ENCODE assay signal across 17 cellular contexts in the genomic region with DNA sequence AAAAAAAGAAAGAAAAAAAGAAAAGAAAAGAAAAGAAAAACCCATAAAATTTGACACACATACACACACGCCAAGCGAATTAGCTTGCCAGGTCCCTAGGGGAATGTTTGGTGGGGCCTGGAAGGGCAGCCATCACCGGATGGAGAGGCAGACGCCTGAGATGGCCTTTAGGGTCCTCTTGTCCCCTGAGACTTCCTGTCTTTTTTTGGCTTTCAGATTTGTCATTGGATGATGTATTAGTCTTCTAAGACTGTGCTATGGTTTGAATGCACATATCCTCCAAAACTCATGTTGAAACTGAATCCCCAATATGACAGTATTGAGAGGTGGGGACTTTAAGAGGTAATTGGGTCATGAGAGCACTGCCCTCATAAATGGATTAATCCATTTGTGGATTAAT.
DNase-seq lines count a peak whose midpoint lies in the region; ATAC-seq and TF ChIP-seq lines count a peak whose summit lies in the region.
"Had no signal": no experiment of that assay in that cellular context is flagged by ENCODE, and none has a peak within 500 bp of the region (broad histone marks: within the 10 kb centered on the region; RNA-seq: fewer than 3 reads in every experiment).

No MANE protein-coding gene starts in this region.

- H3K4me2 ChIP-seq in neural progenitor cell = no peak overlapping the region

- H3K4me1 ChIP-seq in body of pancreas (peaks cover 78% of the 10 kb centered on the region), neural progenitor cell (peaks cover 27% of the 10 kb centered on the region), vagina (peaks cover 75% of the 10 kb centered on the region), A673 (ENCODE audit: insufficient read depth, low read length, poor library complexity, severe bottlenecking) (peaks cover 10% of the 10 kb centered on the region)

- H3K9ac ChIP-seq in neural progenitor cell = no peak overlapping the region

- POLR2A ChIA-PET in A673 (lab: Charles Lee; ENCODE audit: low non-redundant PET) = no interaction called here

- 81 to 86% methylated on average over 4 of the region's 4 CpGs for WGBS in body of pancreas, 2 donors

- H3K36me3 ChIP-seq in body of pancreas (replicated peaks in 1 of 2; ENCODE audit: insufficient read depth in 1 of 2, low read depth in 2 of 2) (no peaks in the 10 kb centered on the region), neural progenitor cell (no peaks in the 10 kb centered on the region), vagina (no peaks in the 10 kb centered on the region), A673 (ENCODE audit: insufficient read depth, low read length, poor library complexity, severe bottlenecking) (no peaks in the 10 kb centered on the region)

- intact Hi-C loops in body of pancreas (cut with DNase I) (no loop called here), vagina (cut with DNase I) (no loop called here), A673 (cut with micrococcal nuclease; ENCODE audit: unreplicated experiment) (no loop called here)

- no peaks in the 10 kb centered on the region for H4K20me1 ChIP-seq in neural progenitor cell (ENCODE audit: low read depth)

- H3K4me1 Mint-ChIP-seq in stimulated activated naive CD8-positive, alpha-beta T cell treated with anti-CD3 and anti-CD28 coated beads, Interleukin-15, amount 100 ng/mL, for 72 hours = peaks cover 42% of the 10 kb centered on the region
- H3K4me1 Mint-ChIP-seq in neural progenitor cell (peaks cover 77% of the 10 kb centered on the region), type B pancreatic cell (ENCODE audit: unreplicated experiment) (peaks cover 27% of the 10 kb centered on the region)

- H3F3A ChIP-seq in neural progenitor cell (ENCODE audit: low read depth) = peaks cover 11% of the 10 kb centered on the region

- no peak for TF ChIP-seq CTCF in body of pancreas (IDR thresholded peaks at IDR 0.05)
- no peak for TF ChIP-seq CTCF in neural progenitor cell (IDR thresholded peaks at IDR 0.05)
- TF ChIP-seq CTCF in vagina (IDR thresholded peaks at IDR 0.05) = no peak
- TF ChIP-seq CTCF in type B pancreatic cell (conservative IDR thresholded peaks at IDR 0.05) = no peak
- TF ChIP-seq CTCF in A673 (conservative IDR thresholded peaks at IDR 0.05; ENCODE audit: low read depth, low read length) = no peak

- H3K27ac ChIP-seq in body of pancreas (peak overlapping the region; percentile 54 to 81 (median 78)), neural progenitor cell (no peak overlapping the region), vagina (peak overlapping the region; percentile 75), A673 (ENCODE audit: low read depth, low read length, poor library complexity, severe bottlenecking) (no peak overlapping the region)

- no peak overlapping the region for H3K4me3 ChIP-seq in body of pancreas
- no peak overlapping the region for H3K4me3 ChIP-seq in neural progenitor cell
- no peak overlapping the region for H3K4me3 ChIP-seq in vagina
- H3K4me3 ChIP-seq in A673 (ENCODE audit: low read depth, low read length, poor library complexity, severe bottlenecking) = no peak overlapping the region
- H3K4me3 ChIP-seq: skin epidermis had no signal

- H3K9me3 ChIP-seq in body of pancreas (no peaks in the 10 kb centered on the region), neural progenitor cell (ENCODE audit: low read depth) (no peaks in the 10 kb centered on the region), vagina (no peaks in the 10 kb centered on the region), A673 (ENCODE audit: low read depth, low read length, poor library complexity, severe bottlenecking) (no peaks in the 10 kb centered on the region)

- ATAC-seq in stimulated activated naive CD8-positive, alpha-beta T cell treated with anti-CD3 and anti-CD28 coated beads, Interleukin-15, amount 100 ng/mL, for 72 hours = peak; percentile 37
- ATAC-seq in stimulated activated naive CD8-positive, alpha-beta T cell treated with anti-CD3 and anti-CD28 coated beads, Interleukin-15, Interleukin-2, amounts not matched to agents 100 U/mL and 50 U/mL, for 24 hours = no peak
- no peak for ATAC-seq in body of pancreas

- no peaks in the 10 kb centered on the region for H3K79me2 ChIP-seq in neural progenitor cell (ENCODE audit: low read depth)

- no peaks in the 10 kb centered on the region for H3K27me3 ChIP-seq in body of pancreas
- H3K27me3 ChIP-seq in neural progenitor cell = no peaks in the 10 kb centered on the region
- H3K27me3 ChIP-seq in vagina = no peaks in the 10 kb centered on the region
- no peaks in the 10 kb centered on the region for H3K27me3 ChIP-seq in A673 (replicated peaks; ENCODE audit: insufficient read depth, low read depth, low read length, poor library complexity)

- H3K36me3 Mint-ChIP-seq in neural progenitor cell (peaks cover 2% of the 10 kb centered on the region), type B pancreatic cell (no peaks in the 10 kb centered on the region)

- peak overlapping the region in 1 of 2 donors; percentile 71 for H3K27ac Mint-ChIP-seq in stimulated activated naive CD8-positive, alpha-beta T cell treated with anti-CD3 and anti-CD28 coated beads, Interleukin-15, amount 100 ng/mL, for 72 hours
- peak overlapping the region; percentile 59 for H3K27ac Mint-ChIP-seq in neural progenitor cell
- H3K27ac Mint-ChIP-seq in type B pancreatic cell = no peak overlapping the region
- H3K27ac Mint-ChIP-seq: stimulated activated naive CD8-positive, alpha-beta T cell treated with anti-CD3 and anti-CD28 coated beads, Interleukin-15, Interleukin-2, amounts not matched to agents 100 ng/mL and 50 ng/mL, for 24 hours had no signal

- CTCF ChIA-PET in A673 (lab: Charles Lee) = no interaction called here

- no peaks in the 10 kb centered on the region for H3K9me3 Mint-ChIP-seq in stimulated activated naive CD8-positive, alpha-beta T cell treated with anti-CD3 and anti-CD28 coated beads, Interleukin-15, amount 100 ng/mL, for 72 hours
- H3K9me3 Mint-ChIP-seq in neural progenitor cell = peaks cover 2% of the 10 kb centered on the region
- no peaks in the 10 kb centered on the region for H3K9me3 Mint-ChIP-seq in type B pancreatic cell
- H3K9me3 Mint-ChIP-seq: stimulated activated naive CD8-positive, alpha-beta T cell treated with anti-CD3 and anti-CD28 coated beads, Interleukin-15, Interleukin-2, amounts not matched to agents 100 ng/mL and 50 ng/mL, for 24 hours had no signal

- BruUV-seq in A673 (replicated peaks; lab: Mats Ljungman, UMichigan) = no TSS peak

- no peak for DNase-seq in stimulated activated naive CD8-positive, alpha-beta T cell treated with anti-CD3 and anti-CD28 coated beads, Interleukin-15, amount 100 ng/mL, for 72 hours
- DNase-seq in stimulated activated naive CD8-positive, alpha-beta T cell treated with anti-CD3 and anti-CD28 coated beads, Interleukin-15, Interleukin-2, amounts not matched to agents 100 U/mL and 50 U/mL, for 24 hours = no peak
- DNase-seq in body of pancreas = peak in 1 of 4 donors; percentile 7
- no peak for DNase-seq in neural progenitor cell (ENCODE audit: low spot score)
- DNase-seq in vagina (ENCODE audit: extremely low spot score in 2 of 2) = no peak
- DNase-seq in type B pancreatic cell (ENCODE audit: extremely low spot score, unreplicated experiment) = no peak
- no peak for DNase-seq in A673 (ENCODE audit: low spot score)
- DNase-seq in GF-D8 (lab: John Stamatoyannopoulos, UW) = no peak
- DNase-seq: activated CD4-positive, alpha-beta T cell treated with anti-CD3 and anti-CD28 coated beads for 4 hours; activated T-cell treated with anti-CD3 and anti-CD28 coated beads, Interleukin-2, amount 50 U/mL, for 1 hour; Calu3; KG1; NCI-H1417; NCI-H2227 treated with DMSO at 0.1 percent for 48 hours; SIG-M5 had no signal

- H3K27me3 Mint-ChIP-seq in stimulated activated naive CD8-positive, alpha-beta T cell treated with anti-CD3 and anti-CD28 coated beads, Interleukin-15, amount 100 ng/mL, for 72 hours = no peaks in the 10 kb centered on the region
- H3K27me3 Mint-ChIP-seq in neural progenitor cell (ENCODE audit: insufficient read depth, low read depth) = peaks cover 15% of the 10 kb centered on the region
- H3K27me3 Mint-ChIP-seq in type B pancreatic cell = peaks cover 5% of the 10 kb centered on the region
- H3K27me3 Mint-ChIP-seq: stimulated activated naive CD8-positive, alpha-beta T cell treated with anti-CD3 and anti-CD28 coated beads, Interleukin-15, Interleukin-2, amounts not matched to agents 100 ng/mL and 50 ng/mL, for 24 hours had no signal

- H3K4me3 Mint-ChIP-seq in stimulated activated naive CD8-positive, alpha-beta T cell treated with anti-CD3 and anti-CD28 coated beads, Interleukin-15, amount 100 ng/mL, for 72 hours = no peak overlapping the region
- H3K4me3 Mint-ChIP-seq in neural progenitor cell (no peak overlapping the region), type B pancreatic cell (no peak overlapping the region)
- H3K4me3 Mint-ChIP-seq: stimulated activated naive CD8-positive, alpha-beta T cell treated with anti-CD3 and anti-CD28 coated beads, Interleukin-15, Interleukin-2, amounts not matched to agents 100 ng/mL and 50 ng/mL, for 24 hours had no signal

- TF ChIP-seq POLR2A in body of pancreas (IDR thresholded peaks at IDR 0.05) = no peak
- no peak for TF ChIP-seq POLR2A in vagina (IDR thresholded peaks at IDR 0.05)

- no peak overlapping the region for H2AFZ ChIP-seq in neural progenitor cell (replicated peaks)

Comparison
In these comparisons a context has a peak if more than half of its experiments do, and no peak if none do; other contexts are left out.
1. H3K27ac ChIP-seq: peak in body of pancreas (4 of 4) and vagina (single experiment); none in neural progenitor cell (single experiment) and A673 (single experiment).